21 cellular contexts compared by ENCODE assay signal in the genomic region with DNA sequence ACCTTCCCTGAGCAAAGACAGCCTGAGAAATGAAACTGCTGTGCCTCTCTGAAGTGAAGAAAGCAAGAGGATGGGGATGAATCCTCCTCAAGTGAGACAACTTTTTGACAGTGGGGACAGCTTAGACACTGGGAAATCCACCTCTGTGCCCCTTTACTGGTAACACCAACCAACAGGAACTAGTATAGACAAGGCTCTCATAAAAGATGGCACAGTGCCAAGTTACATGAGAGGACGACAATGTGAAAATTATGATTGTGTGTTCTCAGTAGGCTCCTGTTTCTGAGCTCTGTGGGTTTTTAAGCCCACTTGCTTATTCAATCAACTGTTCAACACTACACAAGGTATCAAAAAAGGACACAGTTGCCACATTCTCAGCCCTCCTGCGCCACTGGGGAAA. TPM values are rescaled to one million over a fixed set of nuclear protein-coding genes. Genes with fewer than 3 reads are reported as not detected.
DNase-seq lines count a peak whose midpoint lies in the region; ATAC-seq, FAIRE-seq and TF ChIP-seq lines count a peak whose summit lies in the region.
"Had no signal": no experiment of that assay in that cellular context is flagged by ENCODE, and none has a peak within 500 bp of the region (broad histone marks: within the 10 kb centered on the region; RNA-seq: fewer than 3 reads in every experiment).

No MANE protein-coding gene starts in this region.

- H3F3A ChIP-seq in GM23338 (replicated peaks; ENCODE audit: low read depth), result peaks cover 34% of the 10 kb centered on the region; the same call in 1 of the 2 replicates

- TF ChIP-seq CTCF in GM23338 (conservative IDR thresholded peaks at IDR 0.05; ENCODE audit: low read depth in 2 of 2) (no peak), K562 (IDR thresholded peaks at IDR 0.05 in 2 of 3, conservative IDR thresholded peaks at IDR 0.05 in 1 of 3; ENCODE audit: insufficient read depth in 2 of 3, low read depth in 1 of 3, low read length in 3 of 3) (no peak)

- no peak for TF ChIP-seq RAD21 in K562 (CRISPR knock-in tag; conservative IDR thresholded peaks at IDR 0.05 in 1 of 2, IDR thresholded peaks at IDR 0.05 in 1 of 2)

- H4K20me1 ChIP-seq in GM23338 (replicated peaks; ENCODE audit: insufficient read depth) (0 out of 2 replicates have a peak, but pooled peaks cover 3% of the 10 kb centered on the region), K562 (replicated peaks; ENCODE audit: control insufficient read depth, insufficient read depth, low read length) (no peaks in the 10 kb centered on the region; the same call in 1 of the 2 replicates)

- CTCF ChIA-PET in K562 (lab: Yijun Ruan, JAX; ENCODE audit: low intra/inter-chr PET ratio), result no interaction called here

- BruUV-seq in K562 (replicated peaks; lab: Mats Ljungman, UMichigan), result no TSS peak

- no peak overlapping the region for H3K4me3 Mint-ChIP-seq in GM23338
- H3K4me3 Mint-ChIP-seq: activated CD8-positive, alpha-beta T cell treated with anti-CD3 and anti-CD28 coated beads for 36 hours; memory B cell; naive thymus-derived CD4-positive, alpha-beta T cell had no signal

- H3K4me1 Mint-ChIP-seq in GM23338, result peaks cover 34% of the 10 kb centered on the region
- H3K4me1 Mint-ChIP-seq: memory B cell; naive thymus-derived CD4-positive, alpha-beta T cell had no signal

- no peaks in the 10 kb centered on the region for H3K9me2 ChIP-seq in GM23338 (ENCODE audit: insufficient read depth)

- H3K27me3 ChIP-seq in GM23338 (ENCODE audit: insufficient read depth), result no peaks in the 10 kb centered on the region
- H3K27me3 ChIP-seq in K562 (ENCODE audit: control insufficient read depth in 2 of 2, insufficient read depth in 2 of 2, low read length in 2 of 2), result no peaks in the 10 kb centered on the region
- H3K27me3 ChIP-seq: adrenal gland, uterus had no signal

- H3K9me3 ChIP-seq in K562 (replicated peaks; ENCODE audit: control insufficient read depth, insufficient read depth, low read depth, low read length), result no peaks in the 10 kb centered on the region
- H3K9me3 ChIP-seq: adrenal gland, uterus had no signal

- ATAC-seq in GM23338 (no peak), K562 (no peak), HG03342 (IDR thresholded peaks at IDR 0.05; ENCODE audit: unreplicated experiment) (no peak), GM21529 (IDR thresholded peaks at IDR 0.05; ENCODE audit: unreplicated experiment) (no peak)
- ATAC-seq: activated CD8-positive, alpha-beta T cell treated with anti-CD3 and anti-CD28 coated beads for 36 hours; naive thymus-derived CD4-positive, alpha-beta T cell had no signal

- TF ChIP-seq POLR2A in K562 (conservative IDR thresholded peaks at IDR 0.05), result no peak

- H3K36me3 Mint-ChIP-seq in GM23338 (ENCODE audit: low read depth), result peaks cover 98% of the 10 kb centered on the region

- peak overlapping the region; percentile 85 for H3K27ac Mint-ChIP-seq in GM23338
- H3K27ac Mint-ChIP-seq: activated CD8-positive, alpha-beta T cell treated with anti-CD3 and anti-CD28 coated beads for 36 hours; memory B cell; naive thymus-derived CD4-positive, alpha-beta T cell had no signal

- in situ Hi-C loops in K562 (cut with MboI), result no loop called here

- no peak for FAIRE-seq in K562 (lab: Jason Lieb, UNC)
- FAIRE-seq: keratinocyte had no signal

- peaks cover 7% of the 10 kb centered on the region for H3K27me3 Mint-ChIP-seq in GM23338 (ENCODE audit: insufficient read depth, low read depth, poor library complexity)
- H3K27me3 Mint-ChIP-seq: activated CD8-positive, alpha-beta T cell treated with anti-CD3 and anti-CD28 coated beads for 36 hours; memory B cell; naive thymus-derived CD4-positive, alpha-beta T cell had no signal

- no peaks in the 10 kb centered on the region for H3K9me1 ChIP-seq in K562 (ENCODE audit: control insufficient read depth, insufficient read depth, low read length)

- H3K79me2 ChIP-seq in GM23338 (replicated peaks; ENCODE audit: insufficient read depth) (peaks cover 14% of the 10 kb centered on the region), K562 (ENCODE audit: control insufficient read depth, insufficient read depth, low read length) (no peaks in the 10 kb centered on the region; the same call in 2 of the 3 replicates)

- H3K9me3 Mint-ChIP-seq in GM23338, result no peaks in the 10 kb centered on the region
- H3K9me3 Mint-ChIP-seq: activated CD8-positive, alpha-beta T cell treated with anti-CD3 and anti-CD28 coated beads for 36 hours; memory B cell; naive thymus-derived CD4-positive, alpha-beta T cell had no signal

- H3K4me3 ChIP-seq in GM23338 (no peak overlapping the region), K562 (no peak overlapping the region)
- H3K4me3 ChIP-seq: adrenal gland, coronary artery, uterus had no signal

- no peak overlapping the region for H3K4me2 ChIP-seq in GM23338
- H3K4me2 ChIP-seq in K562 (ENCODE audit: insufficient read depth, low read length), result no peak overlapping the region

- DNase-seq in NCI-H2196 (lab: John Stamatoyannopoulos, UW; ENCODE audit: unreplicated experiment), result peak; percentile 10
- DNase-seq in NCI-H2196 treated with DMSO at 0.1 percent for 48 hours (lab: John Stamatoyannopoulos, UW; ENCODE audit: unreplicated experiment), result no peak
- no peak for DNase-seq in GM23338 (ENCODE audit: low spot score)
- no peak for DNase-seq in K562 (ENCODE audit: extremely low read depth in 1 of 4, low spot score in 3 of 4)
- peak; percentile 19 to 64 for DNase-seq in lung microvascular endothelial cell (ENCODE audit: low read depth in 2 of 2)
- no peak for DNase-seq in foreskin melanocyte
- DNase-seq: ACHN; activated CD4-positive, CD25-positive, alpha-beta regulatory T cell; activated CD8-positive, alpha-beta T cell treated with anti-CD3 and anti-CD28 coated beads for 36 hours; activated gamma-delta T cell treated with Interleukin-2 at 50 U/mL for 16 hours; adrenal gland; KG1; naive thymus-derived CD4-positive, alpha-beta T cell; retina; T1000; uterus had no signal

- H3K36me3 ChIP-seq in GM23338 (ENCODE audit: insufficient read depth) (peaks cover 91% of the 10 kb centered on the region), K562 (ENCODE audit: control insufficient read depth, insufficient read depth, low read length) (peaks cover 95% of the 10 kb centered on the region)
- H3K36me3 ChIP-seq: uterus had no signal

- POLR2A ChIA-PET in K562 (lab: Yijun Ruan, JAX), result interaction anchor here (0.7 kb wide), 1 partner anchor 20 kb away, joined by 3 read pairs; no protein-coding TSS in a partner anchor

- intact Hi-C loops in K562 (cut with micrococcal nuclease), result no loop called here

- no peak overlapping the region for H3K9ac ChIP-seq in K562 (ENCODE audit: insufficient read depth in 1 of 2, low read depth in 2 of 2, low read length in 2 of 2)

- H3K4me1 ChIP-seq in GM23338 (ENCODE audit: insufficient read depth) (peaks cover 22% of the 10 kb centered on the region), K562 (replicated peaks in 1 of 2; ENCODE audit: control insufficient read depth in 2 of 2, insufficient read depth in 2 of 2, low read length in 2 of 2) (no peaks in the 10 kb centered on the region)
- H3K4me1 ChIP-seq: adrenal gland, uterus had no signal

- 91% methylated on average over 2 of the region's 2 CpGs for WGBS in K562 (ENCODE audit: insufficient coverage, low coverage, missing lambda C conversion rate)

- no peak overlapping the region for H2AFZ ChIP-seq in GM23338
- no peak overlapping the region for H2AFZ ChIP-seq in K562 (ENCODE audit: low read depth, low read length)

- no peak for TF ChIP-seq EP300 in K562 (IDR thresholded peaks at IDR 0.05; ENCODE audit: low read length)

- H3K27ac ChIP-seq in GM23338 (ENCODE audit: low read depth) (peak overlapping the region; percentile 76), K562 (ENCODE audit: extremely low read depth, low read depth, low read length) (no peak overlapping the region)
- H3K27ac ChIP-seq: adrenal gland, coronary artery, uterus had no signal

TF ChIP-seq in GM23338, 12 proteins besides CTCF, POLR2A, EP300 and RAD21 (continues in another document):
- no peak for TF ChIP-seq ZNF114 (CRISPR knock-in tag; IDR thresholded peaks at IDR 0.05)

TF ChIP-seq in K562, 482 proteins besides CTCF, POLR2A, EP300 and RAD21 (continues in another document):
- TF ChIP-seq ZNF41 (CRISPR knock-in tag; conservative IDR thresholded peaks at IDR 0.05) (no peak), NFIC (IDR thresholded peaks at IDR 0.05) (peak; percentile 99), SMAD1 (IDR thresholded peaks at IDR 0.05; ENCODE audit: low read depth, low read length, partially characterized antibody) (peak; percentile 68)

RNA-seq across cellular contexts. Expression of a gene that starts 41.6 kb away (rescaled TPM):
- total RNA-seq in GM23338 (2014; rRNA removed; shearing (Covaris generic)), result 13.0 and 20.3 TPM in 2 replicates
- polyA plus RNA-seq in GM23338 (2016; fragmentation: Nextera tagmentation; extraction: Ambion mirVana) (48.9 and 67.3 TPM in 2 replicates), K562 (2011; rRNA removed) (34.3 and 56.0 TPM in 2 replicates), K562 (2014; fragmentation: Illumina TruSeq; extraction: Trizol) (44.9 and 49.0 TPM in 2 replicates), K562 (2014; fragmentation: Nextera tagmentation; extraction: Ambion mirVana) (100 to 1,000 TPM; 101 to 115 TPM), K562 (2014; rRNA removed) (25.3 and 30.9 TPM in 2 replicates)
- total RNA-seq in K562 (2011; cell fraction: chromatin; rRNA removed; ENCODE audit: low replicate concordance), result 9.2 and 33.2 TPM in 2 replicates
- 9.2 and 12.9 TPM in 2 replicates for total RNA-seq in K562 (2011; cell fraction: nucleolus; rRNA removed)
- total RNA-seq in K562 (2011; cell fraction: nucleoplasm; rRNA removed), result 16.3 and 16.7 TPM in 2 replicates
- total RNA-seq in K562 (2014; rRNA removed) (13.9 and 17.8 TPM in 2 replicates), K562 (2014; rRNA removed; fragmentation: Illumina TruSeq; extraction: Trizol) (42.9 and 50.0 TPM in 2 replicates), K562 (2015; rRNA removed; fragmentation: Illumina TruSeq; extraction: Trizol) (28.4 and 36.0 TPM in 2 replicates), K562 (2021) (35.7 and 36.8 TPM in 2 replicates), lung microvascular endothelial cell (10.9 and 12.7 TPM in 2 replicates)
- 4.6 and 10.2 TPM in 2 replicates for polyA plus RNA-seq in K562 (2011; cell fraction: cytosol; rRNA removed)
- 5.0 and 6.0 TPM in 2 replicates for polyA plus RNA-seq in K562 (2011; cell fraction: nucleus; rRNA removed)
- 41.3 and 47.7 TPM in 2 replicates for polyA plus RNA-seq in K562 (2012)
- polyA minus RNA-seq in K562 (2011; rRNA and poly(A)+ RNA removed), result 23.3 and 25.6 TPM in 2 replicates
- 6.4 and 8.8 TPM in 2 replicates for polyA minus RNA-seq in K562 (2011; cell fraction: cytosol; rRNA and poly(A)+ RNA removed)
- polyA minus RNA-seq in K562 (2011; cell fraction: nucleus; rRNA and poly(A)+ RNA removed), result 5.8 and 10.7 TPM in 2 replicates

Comparison
In these comparisons a context has a peak if more than half of its experiments do, and no peak if none do; other contexts are left out.
1. DNase-seq: peak in NCI-H2196 (single experiment) and lung microvascular endothelial cell (2 of 2); none in NCI-H2196 treated with DMSO at 0.1 percent for 48 hours (single experiment), GM23338 (single experiment), K562 (0 of 4) and foreskin melanocyte (single experiment).